ENCODE assay signal across 9 cellular contexts in genomic region chr20:24948939-24949679, GRCh38. TPM values are rescaled to one million over a fixed set of nuclear protein-coding genes. Genes with fewer than 3 reads are reported as not detected.
DNase-seq lines count a peak whose midpoint lies in the region; ATAC-seq and TF ChIP-seq lines count a peak whose summit lies in the region.
"Had no signal": no experiment of that assay in that cellular context is flagged by ENCODE, and none has a peak within 500 bp of the region (broad histone marks: within the 10 kb centered on the region; RNA-seq: fewer than 3 reads in every experiment).

TSS of gene CST7 (plus strand) at chr20:24949269. CDS start at chr20:24949506, 237 bp downstream.

- peaks cover 33% of the 10 kb centered on the region for H3K4me1 Mint-ChIP-seq in T-helper 17 cell
- no peaks in the 10 kb centered on the region for H3K4me1 Mint-ChIP-seq in HFFc6 (ENCODE audit: low read depth)

- H3K27me3 ChIP-seq in H7 (ENCODE audit: control insufficient read depth, insufficient read depth, low read length) = no peaks in the 10 kb centered on the region
- peaks cover 0 to 10% (median 5%) of the 10 kb centered on the region in 3 donors for H3K27me3 ChIP-seq in sigmoid colon

- DNase-seq in H7 = peak; percentile 31
- DNase-seq in T-helper 17 cell = peak in 2 of 3 donors; percentile 32 to 52
- DNase-seq in activated naive CD4-positive, alpha-beta T cell treated with anti-CD3 and anti-CD28 coated beads, Interleukin-2, amount 50 U/mL, for 72 hours (ENCODE audit: low spot score in 2 of 2) = peak; percentile 64 to 85
- DNase-seq in sigmoid colon = peak; percentile 66
- no peak for DNase-seq in NCI-H2081 treated with DMSO at 0.1 percent for 48 hours (lab: John Stamatoyannopoulos, UW)
- no peak for DNase-seq in HFFc6
- no peak for DNase-seq in dedifferentiated amniotic fluid mesenchymal stem cell (ENCODE audit: extremely low spot score)

- H3K4me1 ChIP-seq in sigmoid colon = no peaks in the 10 kb centered on the region

- TF ChIP-seq EP300 in sigmoid colon (IDR thresholded peaks at IDR 0.05) = no peak

- TF ChIP-seq POLR2A in sigmoid colon (IDR thresholded peaks at IDR 0.05) = no peak

- H3K36me3 Mint-ChIP-seq in T-helper 17 cell (ENCODE audit: low read depth) (peaks cover 4% of the 10 kb centered on the region), HFFc6 (ENCODE audit: low read depth) (peaks cover 15% of the 10 kb centered on the region)
- H3K36me3 Mint-ChIP-seq in activated naive CD4-positive, alpha-beta T cell treated with anti-CD3 and anti-CD28 coated beads, Interleukin-2, amount 50 U/mL, for 72 hours = peaks cover 31 to 52% of the 10 kb centered on the region in 2 donors

- H3K27ac ChIP-seq in sigmoid colon = peak within 1 kb of the TSS in 1 of 4 donors; percentile 10

- 68 to 76% methylated on average over 20 of the region's 20 CpGs for WGBS in sigmoid colon, 2 donors

- ATAC-seq in T-helper 17 cell (peak; percentile 93), HG02763 (IDR thresholded peaks at IDR 0.05; ENCODE audit: unreplicated experiment) (no peak)
- peak; percentile 89 to 94 for ATAC-seq in activated naive CD4-positive, alpha-beta T cell treated with anti-CD3 and anti-CD28 coated beads, Interleukin-2, amount 50 U/mL, for 72 hours

- H3K4me3 Mint-ChIP-seq in T-helper 17 cell (peak within 1 kb of the TSS; percentile 80), HFFc6 (no peak within 1 kb of the TSS)

- H3K9me3 ChIP-seq in T-helper 17 cell (ENCODE audit: control insufficient read depth, low read length, poor library complexity, severe bottlenecking) = no peaks in the 10 kb centered on the region
- H3K9me3 ChIP-seq in sigmoid colon = peaks cover 0 to 7% (median 1%) of the 10 kb centered on the region in 4 donors

- intact Hi-C loops in sigmoid colon (cut with DNase I) = no loop called here

- no peaks in the 10 kb centered on the region for H3K27me3 Mint-ChIP-seq in T-helper 17 cell
- peaks cover 9% of the 10 kb centered on the region for H3K27me3 Mint-ChIP-seq in HFFc6 (ENCODE audit: insufficient read depth)

- no peaks in the 10 kb centered on the region for H3K36me3 ChIP-seq in H7 (replicated peaks; ENCODE audit: control insufficient read depth, insufficient read depth, low read length)
- no peaks in the 10 kb centered on the region for H3K36me3 ChIP-seq in sigmoid colon

- TF ChIP-seq CTCF in sigmoid colon (IDR thresholded peaks at IDR 0.05) = no peak
- no peak for TF ChIP-seq CTCF in HFFc6 (IDR thresholded peaks at IDR 0.05)

- H3K4me3 ChIP-seq in H7 (ENCODE audit: insufficient read depth, low read depth, low read length) (no peak within 1 kb of the TSS), sigmoid colon (peak within 1 kb of the TSS in 1 of 4 donors; percentile 5)

- H3K27ac Mint-ChIP-seq in T-helper 17 cell (peak within 1 kb of the TSS; percentile 83), HFFc6 (no peak within 1 kb of the TSS)
- peak within 1 kb of the TSS; percentile 89 to 95 for H3K27ac Mint-ChIP-seq in activated naive CD4-positive, alpha-beta T cell treated with anti-CD3 and anti-CD28 coated beads, Interleukin-2, amount 50 U/mL, for 72 hours

- peaks cover 25 to 37% of the 10 kb centered on the region in 2 donors for H3K9me3 Mint-ChIP-seq in activated naive CD4-positive, alpha-beta T cell treated with anti-CD3 and anti-CD28 coated beads, Interleukin-2, amount 50 U/mL, for 72 hours
- peaks cover 18% of the 10 kb centered on the region for H3K9me3 Mint-ChIP-seq in HFFc6

RNA-seq across cellular contexts. Expression of gene CST7, which starts in this region (rescaled TPM):
- not detected in 2 replicates for total RNA-seq in H7 (2014; rRNA removed; shearing (Covaris generic))
- 10 to 100 TPM; 10.7 to 22.8 TPM for total RNA-seq in T-helper 17 cell
- 10 to 100 TPM; 29.8 to 50.3 TPM for total RNA-seq in activated naive CD4-positive, alpha-beta T cell treated with anti-CD3 and anti-CD28 coated beads, Interleukin-2, amount 50 U/mL, for 72 hours
- total RNA-seq in sigmoid colon = 1 to 10 TPM in 1 of 4 donors, under 1 TPM in 2, not detected in 1; 0.66 to 3.5 (median 0.71) TPM
- polyA plus RNA-seq in sigmoid colon = 10 to 100 TPM in 1 of 3 donors, 1 to 10 TPM in 2; 3.9 to 10.4 (median 4.2) TPM
- not detected for total RNA-seq in HFFc6 (2021; fragmentation: NEBNext Ultra II Directional; extraction: Animal tissue kit (Norgen Biotek cat#: 25700))
- total RNA-seq: glomerular endothelial cell had no signal

Comparison
In these comparisons a context has a peak if more than half of its experiments do, and no peak if none do; other contexts are left out.
1. Peak in DNase-seq in H7; RNA of the gene not detected or under 1 TPM.
2. DNase-seq: peak in T-helper 17 cell (2 of 3), activated naive CD4-positive, alpha-beta T cell treated with anti-CD3 and anti-CD28 coated beads, Interleukin-2, amount 50 U/mL, for 72 hours (2 of 2) and sigmoid colon (single experiment); none in NCI-H2081 treated with DMSO at 0.1 percent for 48 hours (single experiment), HFFc6 (single experiment) and dedifferentiated amniotic fluid mesenchymal stem cell (single experiment).